In genomic region chr1:244341455-244342450, GRCh38 we compare ENCODE assay signal across 1 cellular context.
A peak's percentile ranks its signal among the peaks of the same experiment; 100 is the strongest.
TF ChIP-seq lines count a peak whose summit lies in the region.

No MANE protein-coding gene starts in this region.

TF ChIP-seq in WTC11, 78 proteins besides CTCF, POLR2A, EP300 and RAD21 (continued from another document):
- TF ChIP-seq ZNF263 (CRISPR knock-in tag; IDR thresholded peaks at IDR 0.05; ENCODE audit: low read depth): no peak
- TF ChIP-seq FOXP1 (CRISPR knock-in tag; IDR thresholded peaks at IDR 0.05; ENCODE audit: borderline replicate concordance): 0 out of 2 replicates have a peak, but pooled peaks have one; percentile 52
- TF ChIP-seq NFATC4 (CRISPR knock-in tag; IDR thresholded peaks at IDR 0.05): no peak
- TF ChIP-seq TEAD1 (CRISPR knock-in tag; IDR thresholded peaks at IDR 0.05): no peak
- peak; percentile 99 for TF ChIP-seq NFE2L1 (CRISPR knock-in tag; IDR thresholded peaks at IDR 0.05)
- no peak for TF ChIP-seq SOX15 (CRISPR knock-in tag; IDR thresholded peaks at IDR 0.05)
- no peak for TF ChIP-seq E2F4 (CRISPR knock-in tag; IDR thresholded peaks at IDR 0.05; ENCODE audit: borderline replicate concordance, low read depth)
- no peak for TF ChIP-seq NR3C1 (CRISPR knock-in tag; conservative IDR thresholded peaks at IDR 0.05; ENCODE audit: low read depth)
- TF ChIP-seq, protein P1, sequence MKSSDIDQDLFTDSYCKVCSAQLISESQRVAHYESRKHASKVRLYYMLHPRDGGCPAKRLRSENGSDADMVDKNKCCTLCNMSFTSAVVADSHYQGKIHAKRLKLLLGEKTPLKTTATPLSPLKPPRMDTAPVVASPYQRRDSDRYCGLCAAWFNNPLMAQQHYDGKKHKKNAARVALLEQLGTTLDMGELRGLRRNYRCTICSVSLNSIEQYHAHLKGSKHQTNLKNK (CRISPR knock-in tag; IDR thresholded peaks at IDR 0.05): no peak
- no peak for TF ChIP-seq RORB (CRISPR knock-in tag; IDR thresholded peaks at IDR 0.05)
- TF ChIP-seq, protein P2, sequence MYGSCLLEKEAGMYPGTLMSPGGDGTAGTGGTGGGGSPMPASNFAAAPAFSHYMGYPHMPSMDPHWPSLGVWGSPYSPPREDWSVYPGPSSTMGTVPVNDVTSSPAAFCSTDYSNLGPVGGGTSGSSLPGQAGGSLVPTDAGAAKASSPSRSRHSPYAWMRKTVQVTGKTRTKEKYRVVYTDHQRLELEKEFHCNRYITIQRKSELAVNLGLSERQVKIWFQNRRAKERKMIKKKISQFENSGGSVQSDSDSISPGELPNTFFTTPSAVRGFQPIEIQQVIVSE (CRISPR knock-in tag; IDR thresholded peaks at IDR 0.05; ENCODE audit: borderline replicate concordance): no peak
- peak; percentile 60; the same call in 1 of the 2 replicates for TF ChIP-seq FOXK1 (CRISPR knock-in tag; IDR thresholded peaks at IDR 0.05)
- TF ChIP-seq KAT7 (CRISPR knock-in tag; IDR thresholded peaks at IDR 0.05; ENCODE audit: borderline replicate concordance): no peak
TF ChIP-seq in WTC11: peak in this region for 6.
